In genomic region chr20:52763321-52763853, GRCh38 we compare ENCODE assay signal across 24 cellular contexts.
DNase-seq lines count a peak whose midpoint lies in the region; ATAC-seq, FAIRE-seq and TF ChIP-seq lines count a peak whose summit lies in the region.
"Had no signal": no experiment of that assay in that cellular context is flagged by ENCODE, and none has a peak within 500 bp of the region (broad histone marks: within the 10 kb centered on the region; RNA-seq: fewer than 3 reads in every experiment).

No MANE protein-coding gene starts in this region.

- DNase-seq in HTR-8/SVneo (ENCODE audit: insufficient read length, low spot score) (no peak), SK-N-DZ (ENCODE audit: low spot score) (peak; percentile 95), COLO829 (ENCODE audit: low spot score) (no peak), NAMALWA (ENCODE audit: low spot score) (no peak), kidney (no peak)
- DNase-seq: AML-193; Caco-2; Calu3; CD4-positive, alpha-beta T cell; CD8-positive, alpha-beta T cell; DMS79 treated with DMSO at 0.1 percent for 48 hours; GF-D8 had no signal

- no peaks in the 10 kb centered on the region for H3K9me3 Mint-ChIP-seq in activated T-helper 17 cell treated with anti-CD3 and anti-CD28 coated beads, Interleukin-2, amount 50 U/mL, for 72 hours
- H3K9me3 Mint-ChIP-seq: CD4-positive, alpha-beta T cell; CD8-positive, alpha-beta T cell had no signal

- intact Hi-C loops in kidney (cut with DNase I), result no loop called here

- no peaks in the 10 kb centered on the region for H3K4me1 ChIP-seq in kidney (ENCODE audit: control insufficient read depth in 1 of 2, insufficient read depth in 1 of 2, low read depth in 1 of 2, low read length in 2 of 2)
- H3K4me1 ChIP-seq: A549, Caco-2 had no signal

- H3K4me1 Mint-ChIP-seq in activated T-helper 17 cell treated with anti-CD3 and anti-CD28 coated beads, Interleukin-2, amount 50 U/mL, for 72 hours, result no peaks in the 10 kb centered on the region
- H3K4me1 Mint-ChIP-seq: B cell had no signal

- no peak for ATAC-seq in SK-N-SH treated with all-trans-retinoic acid at 6 μM for 48 hours
- no peak for ATAC-seq in activated T-helper 17 cell treated with anti-CD3 and anti-CD28 coated beads, Interleukin-2, amount 50 U/mL, for 72 hours (replicated peaks)
- ATAC-seq in HG02981 (IDR thresholded peaks at IDR 0.05; ENCODE audit: unreplicated experiment), result no peak
- ATAC-seq: A549; CD8-positive, alpha-beta T cell had no signal

- no peak overlapping the region for H3K27ac ChIP-seq in kidney (ENCODE audit: low read depth in 2 of 2, low read length in 2 of 2)
- H3K27ac ChIP-seq: 22Rv1; A549; BLaER1 treated with 17β-estradiol and CSF1 and Interleukin-3, amounts not matched to agents 10 nM and 100 nM; C4-2B had no signal

- no peak overlapping the region for H3K4me3 ChIP-seq in kidney (ENCODE audit: low read length in 2 of 2)
- H3K4me3 ChIP-seq: A549; BLaER1 treated with 17β-estradiol and CSF1 and Interleukin-3, amounts not matched to agents 10 nM and 100 nM had no signal

- no peak overlapping the region for H3K9ac ChIP-seq in kidney (ENCODE audit: low read length in 2 of 2)
- H3K9ac ChIP-seq: BLaER1 treated with 17β-estradiol and CSF1 and Interleukin-3, amounts not matched to agents 10 nM and 100 nM had no signal

- H3K4me3 Mint-ChIP-seq in activated T-helper 17 cell treated with anti-CD3 and anti-CD28 coated beads, Interleukin-2, amount 50 U/mL, for 72 hours, result no peak overlapping the region
- H3K4me3 Mint-ChIP-seq: B cell; CD4-positive, alpha-beta T cell; CD8-positive, alpha-beta T cell had no signal

- no peaks in the 10 kb centered on the region for H3K9me3 ChIP-seq in kidney (ENCODE audit: control insufficient read depth in 1 of 2, low read length in 2 of 2)
- H3K9me3 ChIP-seq: A549, Caco-2 had no signal

- H3K27ac Mint-ChIP-seq in activated T-helper 17 cell treated with anti-CD3 and anti-CD28 coated beads, Interleukin-2, amount 50 U/mL, for 72 hours, result peak overlapping the region; percentile 26
- H3K27ac Mint-ChIP-seq: B cell; CD4-positive, alpha-beta T cell; CD8-positive, alpha-beta T cell had no signal

- no peaks in the 10 kb centered on the region for H3K36me3 ChIP-seq in kidney (ENCODE audit: control insufficient read depth in 1 of 2, insufficient read depth in 2 of 2, low read length in 2 of 2)
- H3K36me3 ChIP-seq: BLaER1 treated with 17β-estradiol and CSF1 and Interleukin-3, amounts not matched to agents 10 nM and 100 nM had no signal

- FAIRE-seq in HTR-8/SVneo (lab: Jason Lieb, UNC), result peak; percentile 51
- FAIRE-seq in kidney (lab: Jason Lieb, UNC), result no peak
- FAIRE-seq: A549, D721Med, G401.6, GM12891, GM19239 had no signal

- peaks cover 3% of the 10 kb centered on the region for H3K27me3 Mint-ChIP-seq in activated T-helper 17 cell treated with anti-CD3 and anti-CD28 coated beads, Interleukin-2, amount 50 U/mL, for 72 hours
- H3K27me3 Mint-ChIP-seq: B cell; CD4-positive, alpha-beta T cell had no signal

- no peak for TF ChIP-seq CTCF in kidney (IDR thresholded peaks at IDR 0.05; ENCODE audit: borderline replicate concordance, extremely low read depth, insufficient read depth)

- no peaks in the 10 kb centered on the region for H3K36me3 Mint-ChIP-seq in activated T-helper 17 cell treated with anti-CD3 and anti-CD28 coated beads, Interleukin-2, amount 50 U/mL, for 72 hours (ENCODE audit: low read depth)
- H3K36me3 Mint-ChIP-seq: CD8-positive, alpha-beta T cell had no signal

TF ChIP-seq in SK-N-SH treated with all-trans-retinoic acid at 6 μM for 48 hours, 23 proteins besides CTCF, POLR2A, EP300 and RAD21:
- TF ChIP-seq RARB (CRISPR knock-in tag; IDR thresholded peaks at IDR 0.05) (no peak), SNAI2 (CRISPR knock-in tag; IDR thresholded peaks at IDR 0.05) (no peak), ZNF565 (CRISPR knock-in tag; conservative IDR thresholded peaks at IDR 0.05; ENCODE audit: low read depth) (no peak), TCF4 (CRISPR knock-in tag; IDR thresholded peaks at IDR 0.05; ENCODE audit: borderline replicate concordance) (peak; percentile 68; the same call in 1 of the 2 replicates)
